In the genomic region with DNA sequence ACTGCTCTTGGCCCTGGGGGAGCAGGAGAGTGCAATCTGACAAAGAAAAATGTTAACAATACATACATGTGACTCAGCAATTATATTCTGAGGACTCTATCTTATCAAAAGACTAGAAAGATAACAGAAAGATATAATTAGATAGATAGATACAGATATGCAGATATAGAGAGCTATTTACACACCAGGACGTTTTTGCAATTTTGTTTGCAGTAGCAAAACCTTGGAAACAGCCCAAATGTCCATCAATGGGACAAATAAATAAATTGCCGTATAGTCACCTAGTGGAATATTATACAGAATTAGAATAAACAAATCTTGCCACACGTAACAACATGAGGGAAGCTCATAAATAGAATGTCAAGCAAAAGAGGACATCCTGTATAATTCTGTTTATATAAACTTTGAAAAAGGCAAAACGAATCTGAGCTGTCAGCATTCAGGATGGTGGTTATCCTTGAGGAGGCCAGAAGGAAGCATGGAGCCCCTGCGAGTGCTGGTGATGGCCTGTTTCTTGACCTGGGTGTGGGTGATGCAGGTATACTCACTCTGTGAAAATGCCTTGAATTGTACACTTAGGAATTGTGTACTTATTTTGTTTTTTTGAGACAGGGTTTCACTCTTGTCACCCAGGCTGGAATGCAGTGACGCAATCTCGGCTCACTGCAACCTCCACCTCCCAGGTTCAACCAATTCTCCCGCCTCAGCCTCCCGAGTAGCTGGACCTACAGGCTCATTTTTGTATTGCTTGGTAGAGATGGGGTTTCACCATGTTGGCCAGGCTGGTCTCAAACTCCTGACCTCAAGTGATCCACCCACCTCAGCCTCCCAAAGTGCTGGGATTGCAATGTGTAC, we compare ENCODE assay signal across 14 cellular contexts. TPM values are rescaled to one million over a fixed set of nuclear protein-coding genes. Genes with fewer than 3 reads are reported as not detected.
DNase-seq lines count a peak whose midpoint lies in the region; ATAC-seq, FAIRE-seq and TF ChIP-seq lines count a peak whose summit lies in the region.
"Had no signal": no experiment of that assay in that cellular context is flagged by ENCODE, and none has a peak within 500 bp of the region (broad histone marks: within the 10 kb centered on the region; RNA-seq: fewer than 3 reads in every experiment).

No MANE protein-coding gene starts in this region.

- intact Hi-C loops in HCT116 (cut with micrococcal nuclease), result no loop called here

- H3K9me3 ChIP-seq in BLaER1, result no peaks in the 10 kb centered on the region
- no peaks in the 10 kb centered on the region for H3K9me3 ChIP-seq in HCT116 (ENCODE audit: control insufficient read depth in 1 of 2, insufficient read depth in 1 of 2, low read depth in 1 of 2, low read length in 2 of 2)
- no peaks in the 10 kb centered on the region for H3K9me3 ChIP-seq in astrocyte (ENCODE audit: insufficient read depth, low read depth, low read length)
- H3K9me3 ChIP-seq in trophoblast cell (ENCODE audit: insufficient read depth, low read depth, low read length), result peaks cover 1% of the 10 kb centered on the region
- H3K9me3 ChIP-seq: Caco-2 had no signal

- ATAC-seq in HCT116 (no peak), HG02623 (IDR thresholded peaks at IDR 0.05; ENCODE audit: unreplicated experiment) (no peak)
- ATAC-seq: Panc1 had no signal

- H3K4me1 Mint-ChIP-seq in astrocyte (ENCODE audit: low read depth, unreplicated experiment), result no peaks in the 10 kb centered on the region

- H3K4me2 ChIP-seq in BLaER1 (peak overlapping the region; percentile 80), HCT116 (ENCODE audit: low read length) (no peak overlapping the region), astrocyte (ENCODE audit: low read length) (no peak overlapping the region), trophoblast cell (ENCODE audit: low read length) (no peak overlapping the region)

- H3K9me2 ChIP-seq in HCT116 (ENCODE audit: insufficient read depth), result no peaks in the 10 kb centered on the region

- no peaks in the 10 kb centered on the region for H3K36me3 ChIP-seq in BLaER1
- no peaks in the 10 kb centered on the region for H3K36me3 ChIP-seq in HCT116 (ENCODE audit: control insufficient read depth in 1 of 2, insufficient read depth in 2 of 2, low read length in 2 of 2)
- H3K36me3 ChIP-seq in astrocyte (ENCODE audit: insufficient read depth, low read length), result no peaks in the 10 kb centered on the region
- H3K36me3 ChIP-seq in trophoblast cell (ENCODE audit: control insufficient read depth in 1 of 2, insufficient read depth in 2 of 2, low read length in 2 of 2), result no peaks in the 10 kb centered on the region

- peak overlapping the region; percentile 35; the same call in 1 of the 2 replicates for H3K4me3 ChIP-seq in BLaER1
- H3K4me3 ChIP-seq in HCT116 (replicated peaks in 1 of 2; ENCODE audit: low read depth in 1 of 2, low read length in 2 of 2), result no peak overlapping the region
- no peak overlapping the region for H3K4me3 ChIP-seq in astrocyte (ENCODE audit: insufficient read depth, low read depth, low read length)
- no peak overlapping the region for H3K4me3 ChIP-seq in trophoblast cell (ENCODE audit: low read depth, low read length)

- CTCF ChIA-PET in HCT116 (lab: Charles Lee), result interaction anchor here (1.2 kb wide), 1 partner anchor 44 kb away, joined by 3 read pairs; no protein-coding TSS in a partner anchor

- H3K9ac ChIP-seq in BLaER1 (peak overlapping the region; percentile 66), HCT116 (ENCODE audit: low read length) (no peak overlapping the region), astrocyte (ENCODE audit: low read length) (no peak overlapping the region), trophoblast cell (ENCODE audit: low read length) (no peak overlapping the region)

- no peaks in the 10 kb centered on the region for H3K9me3 Mint-ChIP-seq in astrocyte (ENCODE audit: unreplicated experiment)

- H3K23ac ChIP-seq in trophoblast cell (ENCODE audit: low read length), result no peak overlapping the region

- H2BK5ac ChIP-seq in trophoblast cell (ENCODE audit: low read depth, low read length, poor library complexity), result no peak overlapping the region

- H3K79me1 ChIP-seq in trophoblast cell (ENCODE audit: low read length), result peaks cover 4% of the 10 kb centered on the region

- no peak overlapping the region for H3K14ac ChIP-seq in trophoblast cell (ENCODE audit: low read length)

- H4K91ac ChIP-seq in trophoblast cell (ENCODE audit: low read depth, low read length), result no peak overlapping the region

- H3K27me3 Mint-ChIP-seq in astrocyte (ENCODE audit: low read depth, unreplicated experiment), result peaks cover 39% of the 10 kb centered on the region

- H4K20me1 ChIP-seq in BLaER1 (no peaks in the 10 kb centered on the region), HCT116 (ENCODE audit: insufficient read depth) (no peaks in the 10 kb centered on the region), astrocyte (ENCODE audit: insufficient read depth, low read length) (no peaks in the 10 kb centered on the region)

- no peak overlapping the region for H3K4me3 Mint-ChIP-seq in astrocyte (ENCODE audit: unreplicated experiment)

- no peak overlapping the region for H4K8ac ChIP-seq in trophoblast cell (ENCODE audit: low read depth, low read length)

- no peak for TF ChIP-seq CTCF in HCT116 (IDR thresholded peaks at IDR 0.05 in 2 of 3, conservative IDR thresholded peaks at IDR 0.05 in 1 of 3; ENCODE audit: borderline replicate concordance in 1 of 3, insufficient read depth in 1 of 3, low read depth in 2 of 3, low read length in 2 of 3)
- TF ChIP-seq CTCF in astrocyte (IDR thresholded peaks at IDR 0.05; ENCODE audit: insufficient read depth, low read depth, low read length), result no peak
- no peak for TF ChIP-seq CTCF in GM10266 (IDR thresholded peaks at IDR 0.05; ENCODE audit: control insufficient read depth, insufficient read depth, low read depth, missing control alignments)

- H2AFZ ChIP-seq in HCT116 (ENCODE audit: low read depth, low read length, poor library complexity, severe bottlenecking) (peak overlapping the region; percentile 36), astrocyte (ENCODE audit: low read depth, low read length) (no peak overlapping the region), trophoblast cell (ENCODE audit: insufficient read depth, low read length, poor library complexity) (no peak overlapping the region)

- H2BK12ac ChIP-seq in trophoblast cell (ENCODE audit: low read length), result no peak overlapping the region

- H3K4me1 ChIP-seq in BLaER1 (peaks cover 51% of the 10 kb centered on the region), HCT116 (ENCODE audit: control insufficient read depth in 1 of 2, insufficient read depth in 2 of 2, low read length in 2 of 2) (peaks cover 10 to 56% of the 10 kb centered on the region in 2 experiments; a peak in 3 of 4 replicates), astrocyte (ENCODE audit: insufficient read depth, low read length) (no peaks in the 10 kb centered on the region), trophoblast cell (ENCODE audit: control insufficient read depth in 1 of 2, insufficient read depth in 2 of 2, low read length in 2 of 2) (peaks cover 7 to 12% of the 10 kb centered on the region in 2 experiments)

- no peak overlapping the region for H3K18ac ChIP-seq in trophoblast cell (ENCODE audit: low read length)

- WGBS in trophoblast cell (ENCODE audit: extremely low coverage, insufficient coverage, insufficient read length), result no CpG with 5 or more reads among the region's 9 CpGs

- H3K27me3 ChIP-seq in BLaER1 (no peaks in the 10 kb centered on the region), HCT116 (ENCODE audit: insufficient read depth, low read length) (no peaks in the 10 kb centered on the region), astrocyte (ENCODE audit: insufficient read depth, low read length) (peaks cover 19% of the 10 kb centered on the region), trophoblast cell (ENCODE audit: insufficient read depth, low read length) (no peaks in the 10 kb centered on the region)

- no peak for DNase-seq in HCT116 (ENCODE audit: low read depth, low spot score)
- no peak for DNase-seq in astrocyte (ENCODE audit: low read depth)
- DNase-seq in trophoblast cell, result peak; percentile 77 to 88
- DNase-seq in GM10266 (ENCODE audit: extremely low spot score), result no peak
- DNase-seq in Kasumi-1 (lab: John Stamatoyannopoulos, UW), result no peak
- DNase-seq: DMS53, NCI-H1694 treated with DMSO at 0.1 percent for 48 hours, SHP77 treated with DMSO at 0.1 percent for 48 hours had no signal

- TF ChIP-seq RAD21 in HCT116 (IDR thresholded peaks at IDR 0.05; ENCODE audit: low read depth), result no peak

- no peak for FAIRE-seq in astrocyte (lab: Jason Lieb, UNC)
- FAIRE-seq: H1 had no signal

- H4K12ac ChIP-seq in trophoblast cell (ENCODE audit: low read depth, low read length), result no peak overlapping the region

- BruUV-seq in HCT116 (replicated peaks; lab: Mats Ljungman, UMichigan), result no TSS peak

- H3K79me2 ChIP-seq in HCT116 (ENCODE audit: insufficient read depth, low read length) (no peaks in the 10 kb centered on the region), astrocyte (ENCODE audit: insufficient read depth, low read length) (no peaks in the 10 kb centered on the region), trophoblast cell (ENCODE audit: control insufficient read depth, insufficient read depth, low read length, poor library complexity) (no peaks in the 10 kb centered on the region)

- no peak for TF ChIP-seq POLR2A in HCT116 (IDR thresholded peaks at IDR 0.05; ENCODE audit: borderline replicate concordance, extremely low read depth, insufficient read depth, insufficient read length)

- peak overlapping the region; percentile 84 for H3K27ac ChIP-seq in BLaER1
- no peak overlapping the region for H3K27ac ChIP-seq in HCT116 (ENCODE audit: low read depth, low read length)
- no peak overlapping the region for H3K27ac ChIP-seq in astrocyte (ENCODE audit: low read depth, low read length)
- H3K27ac ChIP-seq in trophoblast cell (ENCODE audit: low read depth, low read length), result no peak overlapping the region
- H3K27ac ChIP-seq: HL-60 had no signal

- POLR2A ChIA-PET in HCT116 (lab: Charles Lee), result interaction anchor here (0.6 kb wide), 1 partner anchor 62 kb away, joined by 3 read pairs; no protein-coding TSS in a partner anchor

- no peak overlapping the region for H2BK120ac ChIP-seq in trophoblast cell (ENCODE audit: insufficient read depth, low read length, poor library complexity)

- RAD21 ChIA-PET in HCT116 (lab: Charles Lee; ENCODE audit: low non-redundant PET in 1 of 2, low total read pairs in 2 of 2, uncharacterized antibody in 2 of 2, unreplicated experiment in 2 of 2), result no interaction called here

- H3K4ac ChIP-seq in trophoblast cell (ENCODE audit: low read depth, low read length), result no peak overlapping the region

- no peak overlapping the region for H2AK5ac ChIP-seq in trophoblast cell (ENCODE audit: low read length)

- no peaks in the 10 kb centered on the region for H3K36me3 Mint-ChIP-seq in astrocyte (ENCODE audit: low read depth, unreplicated experiment)

- peak overlapping the region; percentile 62 for H3K27ac Mint-ChIP-seq in astrocyte (ENCODE audit: unreplicated experiment)

RNA-seq across cellular contexts. Expression of gene TRIM63, which starts 12.8 kb away (rescaled TPM):
- total RNA-seq in HCT116 (2021; ENCODE audit: unreplicated experiment) (not detected), astrocyte (not detected in 2 replicates)
- polyA plus RNA-seq in HCT116 (2012), result not detected in 2 replicates
- 0.44 and 0.53 TPM in 2 replicates for polyA plus RNA-seq in trophoblast cell (2013)
- total RNA-seq: Caco-2, H1 had no signal
- polyA plus RNA-seq: H1 had no signal

RNA-seq across cellular contexts. Expression of gene PDIK1L, which starts 31.4 kb away (rescaled TPM):
- 8.8 TPM for total RNA-seq in HCT116 (2021; ENCODE audit: unreplicated experiment)
- polyA plus RNA-seq in HCT116 (2012), result 2.8 and 3.2 TPM in 2 replicates
- total RNA-seq in astrocyte, result 3.1 and 3.4 TPM in 2 replicates
- 1.3 and 1.7 TPM in 2 replicates for polyA plus RNA-seq in trophoblast cell (2013)

RNA-seq across cellular contexts. Expression of gene SLC30A2, which starts 34.3 kb away (rescaled TPM):
- total RNA-seq in HCT116 (2021; ENCODE audit: unreplicated experiment), result not detected
- not detected in 2 replicates for polyA plus RNA-seq in HCT116 (2012)
- not detected in 2 replicates for total RNA-seq in astrocyte
- polyA plus RNA-seq in trophoblast cell (2013), result 13.6 and 15.5 TPM in 2 replicates

RNA-seq across cellular contexts. Expression of gene EXTL1, which starts 58.6 kb away (rescaled TPM):
- 0.15 TPM for total RNA-seq in HCT116 (2021; ENCODE audit: unreplicated experiment)
- 0.04 TPM in 2 replicates for polyA plus RNA-seq in HCT116 (2012)
- total RNA-seq in astrocyte, result 26.4 and 39.9 TPM in 2 replicates
- 0.29 and 0.34 TPM in 2 replicates for polyA plus RNA-seq in trophoblast cell (2013)

Comparison
In these comparisons a context has a peak if more than half of its experiments do, and no peak if none do; other contexts are left out.
1. DNase-seq: peak in trophoblast cell (2 of 2); none in HCT116 (single experiment), astrocyte (single experiment), GM10266 (single experiment) and Kasumi-1 (0 of 2).